In genomic region chr16:67014641-67015315, GRCh38 we compare ENCODE assay signal across 9 cellular contexts. TPM values are rescaled to one million over a fixed set of nuclear protein-coding genes. Genes with fewer than 3 reads are reported as not detected.
DNase-seq lines count a peak whose midpoint lies in the region; ATAC-seq and TF ChIP-seq lines count a peak whose summit lies in the region.
"Had no signal": no experiment of that assay in that cellular context is flagged by ENCODE, and none has a peak within 500 bp of the region (broad histone marks: within the 10 kb centered on the region; RNA-seq: fewer than 3 reads in every experiment).

No MANE protein-coding gene starts in this region.

- H3K4me2 ChIP-seq in MM.1S (ENCODE audit: low read depth, low read length): peak overlapping the region; percentile 90
- peak overlapping the region; percentile 80 for H3K4me2 ChIP-seq in osteoblast (ENCODE audit: insufficient read depth, low read length)

- no peaks in the 10 kb centered on the region for H3K9me2 ChIP-seq in MM.1S (replicated peaks; ENCODE audit: insufficient read depth, low read length)

- H3K9me3 ChIP-seq in CD4-positive, alpha-beta T cell (ENCODE audit: control insufficient read depth, low read length): no peaks in the 10 kb centered on the region
- no peaks in the 10 kb centered on the region for H3K9me3 ChIP-seq in MM.1S (replicated peaks; ENCODE audit: insufficient read depth, low read length)
- no peaks in the 10 kb centered on the region for H3K9me3 ChIP-seq in osteoblast (ENCODE audit: low read depth, low read length)
- H3K9me3 ChIP-seq: SJSA1 had no signal

- no peaks in the 10 kb centered on the region for H3K4me1 Mint-ChIP-seq in CD4-positive, alpha-beta T cell (ENCODE audit: low read depth)

- H3K36me3 ChIP-seq in MM.1S (replicated peaks; ENCODE audit: insufficient read depth, low read length): no peaks in the 10 kb centered on the region
- no peaks in the 10 kb centered on the region for H3K36me3 ChIP-seq in osteoblast (ENCODE audit: insufficient read depth, low read length)
- H3K36me3 ChIP-seq: SJSA1 had no signal

- no peak overlapping the region for H3K9ac ChIP-seq in MM.1S (ENCODE audit: low read length)

- POLR2A ChIA-PET in CD4-positive, alpha-beta T cell (lab: Charles Lee): interaction anchor here (0.6 to 3.0 kb wide), 8 partner anchors 12 to 524 kb away, joined by 3 to 34 read pairs (median 4); partner anchors contain the start of gene CBFB

- H3K36me3 Mint-ChIP-seq in CD4-positive, alpha-beta T cell (ENCODE audit: low read depth): no peaks in the 10 kb centered on the region

- no peak overlapping the region for H3K4me3 ChIP-seq in MM.1S (ENCODE audit: low read length)
- peak overlapping the region in 56 of 59 donors; percentile 31 to 75 (median 61) for H3K4me3 ChIP-seq in dorsolateral prefrontal cortex
- H3K4me3 ChIP-seq in osteoblast (ENCODE audit: insufficient read depth, low read length): peak overlapping the region; percentile 68

- no peaks in the 10 kb centered on the region for H3K79me2 ChIP-seq in MM.1S (ENCODE audit: low read length)
- no peaks in the 10 kb centered on the region for H3K79me2 ChIP-seq in osteoblast (ENCODE audit: insufficient read depth, low read length)

- no peaks in the 10 kb centered on the region for H3K27me3 ChIP-seq in CD4-positive, alpha-beta T cell (ENCODE audit: control insufficient read depth, insufficient read depth, low read length)
- H3K27me3 ChIP-seq in MM.1S (replicated peaks; ENCODE audit: insufficient read depth, low read length): no peaks in the 10 kb centered on the region
- no peaks in the 10 kb centered on the region for H3K27me3 ChIP-seq in dorsolateral prefrontal cortex
- H3K27me3 ChIP-seq in osteoblast (ENCODE audit: insufficient read depth, low read length): no peaks in the 10 kb centered on the region
- H3K27me3 ChIP-seq: SJSA1 had no signal

- H3K27ac Mint-ChIP-seq in CD4-positive, alpha-beta T cell: no peak overlapping the region

- H3K4me3 Mint-ChIP-seq in CD4-positive, alpha-beta T cell: peak overlapping the region; percentile 87

- H3K9me3 Mint-ChIP-seq in CD4-positive, alpha-beta T cell: no peaks in the 10 kb centered on the region

- H3K4me1 ChIP-seq in MM.1S (ENCODE audit: low read length) (no peaks in the 10 kb centered on the region), osteoblast (ENCODE audit: insufficient read depth, low read length) (peaks cover 12% of the 10 kb centered on the region)

- no peak overlapping the region for H3K27ac ChIP-seq in CD4-positive, alpha-beta T cell (ENCODE audit: low read depth, low read length)
- H3K27ac ChIP-seq in MM.1S (ENCODE audit: low read length): no peak overlapping the region
- peak overlapping the region in 55 of 59 donors; percentile 79 to 97 (median 92) for H3K27ac ChIP-seq in dorsolateral prefrontal cortex
- no peak overlapping the region for H3K27ac ChIP-seq in osteoblast (ENCODE audit: low read depth, low read length)

- TF ChIP-seq CTCF in CD4-positive, alpha-beta T cell (IDR thresholded peaks at IDR 0.05): no peak
- no peak for TF ChIP-seq CTCF in MM.1S (IDR thresholded peaks at IDR 0.05; ENCODE audit: low read length)
- no peak for TF ChIP-seq CTCF in dorsolateral prefrontal cortex (IDR thresholded peaks at IDR 0.05 in 54 of 56, conservative IDR thresholded peaks at IDR 0.05 in 2 of 56; ENCODE audit: low read depth in 1 of 56, partially characterized antibody in 56 of 56)
- TF ChIP-seq CTCF in osteoblast (IDR thresholded peaks at IDR 0.05; ENCODE audit: extremely low read depth, low read depth, low read length): no peak
- no peak for TF ChIP-seq CTCF in GM13977 (IDR thresholded peaks at IDR 0.05; ENCODE audit: extremely low read depth, insufficient read depth, missing control alignments)

- CTCF ChIA-PET in CD4-positive, alpha-beta T cell (lab: Charles Lee): interaction anchor here (1.0 to 2.2 kb wide), 7 partner anchors 17 to 170 kb away, joined by 3 to 13 read pairs (median 4); no protein-coding TSS in a partner anchor

- H3F3A ChIP-seq in MM.1S (ENCODE audit: insufficient read depth, low read length): no peaks in the 10 kb centered on the region

- no peaks in the 10 kb centered on the region for H3K27me3 Mint-ChIP-seq in CD4-positive, alpha-beta T cell

- in situ Hi-C loops in GM13977 (cut with MboI; ENCODE audit: low pct_unique_long_range_greater_than_20kb, low sequenced_read_pairs, unreplicated experiment): loop anchor here (10.0 kb wide), 1 partner anchor 140 kb away; the partner anchor contains the start of genes B3GNT9, FBXL8 and TRADD

- DNase-seq in CD4-positive, alpha-beta T cell: no peak
- DNase-seq in MM.1S: no peak
- DNase-seq in dorsolateral prefrontal cortex: peak in 5 of 10 donors; percentile 15 to 36 (median 23)
- DNase-seq in osteoblast (ENCODE audit: insufficient read length, low spot score, missing footprints): peak; percentile 74
- no peak for DNase-seq in RKO (ENCODE audit: low spot score)
- no peak for DNase-seq in germinal center (ENCODE audit: low spot score)
- no peak for DNase-seq in GM13977 (ENCODE audit: low spot score)

- H4K20me1 ChIP-seq in MM.1S (ENCODE audit: insufficient read depth, low read length): no peaks in the 10 kb centered on the region
- no peaks in the 10 kb centered on the region for H4K20me1 ChIP-seq in osteoblast (ENCODE audit: insufficient read depth, low read length)

- intact Hi-C loops in CD4-positive, alpha-beta T cell (cut with DNase I, micrococcal nuclease): loop anchor here (5.0 to 10.0 kb wide), 2 partner anchors 170 to 173 kb away; partner anchors contain the start of gene MATCAP1 (in 1 of the 2)
- intact Hi-C loops in dorsolateral prefrontal cortex (cut with DNase I): loop anchor here (1.0 to 5.0 kb wide), 5 partner anchors 14 to 143 kb away; partner anchors contain the start of genes CBFB (in 2 of the 2), FBXL8 (in 2 of the 2) and TRADD (in 2 of the 2)

- no peak for ATAC-seq in CD4-positive, alpha-beta T cell (ENCODE audit: poor library complexity)
- ATAC-seq in HG03196 (IDR thresholded peaks at IDR 0.05; ENCODE audit: unreplicated experiment): no peak

- H2AFZ ChIP-seq in MM.1S (ENCODE audit: low read length): no peak overlapping the region
- H2AFZ ChIP-seq in osteoblast (ENCODE audit: low read length): peak overlapping the region; percentile 75

RNA-seq across cellular contexts. Expression of gene CBFB, which starts 14.2 kb away (rescaled TPM):
- 10 to 100 TPM; 58.8 to 59.6 TPM for total RNA-seq in CD4-positive, alpha-beta T cell
- total RNA-seq in dorsolateral prefrontal cortex (10 to 100 TPM; 16.0 to 71.3 (median 36.7) TPM), osteoblast (61.3 and 63.0 TPM in 2 replicates)

RNA-seq across cellular contexts. Expression of gene CES4A, which starts 26.4 kb away (rescaled TPM):
- total RNA-seq in CD4-positive, alpha-beta T cell: 10 to 100 TPM; 14.9 to 16.0 TPM
- total RNA-seq in dorsolateral prefrontal cortex: 100 to 1,000 TPM in 75 of 120 experiments, 10 to 100 TPM in 45; 46.0 to 216 (median 110) TPM
- total RNA-seq in osteoblast: 1.5 and 1.8 TPM in 2 replicates
- total RNA-seq: SJSA1 had no signal

RNA-seq across cellular contexts. Expression of gene CES3, which starts 53.7 kb away (rescaled TPM):
- total RNA-seq in CD4-positive, alpha-beta T cell: 1 to 10 TPM; 1.1 to 1.3 TPM
- total RNA-seq in dorsolateral prefrontal cortex: 10 to 100 TPM in 6 of 120 experiments, 1 to 10 TPM in 114; 1.3 to 16.1 (median 5.8) TPM
- 0.29 TPM in 1 of 2 replicates, not detected in the other for total RNA-seq in osteoblast
- total RNA-seq: SJSA1 had no signal

Comparison
In these comparisons a context has a peak if more than half of its experiments do, and no peak if none do; other contexts are left out.
1. H3K27ac ChIP-seq: peak in dorsolateral prefrontal cortex (55 of 59); none in CD4-positive, alpha-beta T cell (single experiment), MM.1S (single experiment) and osteoblast (single experiment).